In genomic region chr20:55978550-55978949, GRCh38 we compare ENCODE assay signal across 19 cellular contexts. TPM values are rescaled to one million over a fixed set of nuclear protein-coding genes. Genes with fewer than 3 reads are reported as not detected.
DNase-seq lines count a peak whose midpoint lies in the region; ATAC-seq, FAIRE-seq and TF ChIP-seq lines count a peak whose summit lies in the region.
"Had no signal": no experiment of that assay in that cellular context is flagged by ENCODE, and none has a peak within 500 bp of the region (broad histone marks: within the 10 kb centered on the region; RNA-seq: fewer than 3 reads in every experiment).

No MANE protein-coding gene starts in this region.

- ATAC-seq in omental fat pad (ENCODE audit: low FRiP score) (peak; percentile 13), GM18861 (IDR thresholded peaks at IDR 0.05; ENCODE audit: unreplicated experiment) (no peak)
- ATAC-seq: A549, HepG2 had no signal

- TF ChIP-seq POLR2A in thyroid gland (IDR thresholded peaks at IDR 0.05): no peak

- 34 to 53% methylated on average over 2 of the region's 2 CpGs for WGBS in thyroid gland, 2 donors

- peak; percentile 95 for FAIRE-seq in HTR-8/SVneo (lab: Jason Lieb, UNC)
- FAIRE-seq: A549, D721Med, G401.6, GM12891, H1, HepG2 had no signal

- no peaks in the 10 kb centered on the region for H3K36me3 ChIP-seq in thyroid gland

- no peaks in the 10 kb centered on the region for H3K27me3 ChIP-seq in thyroid gland

- no peak overlapping the region for H3K4me3 ChIP-seq in thyroid gland (replicated peaks in 1 of 3)
- H3K4me3 ChIP-seq: A549 had no signal

- H3K4me1 ChIP-seq in thyroid gland: peaks cover 23 to 49% of the 10 kb centered on the region in 2 donors
- H3K4me1 ChIP-seq: A549, Caco-2 had no signal

- TF ChIP-seq CTCF in VCaP (conservative IDR thresholded peaks at IDR 0.05) (no peak), omental fat pad (IDR thresholded peaks at IDR 0.05) (no peak), thyroid gland (IDR thresholded peaks at IDR 0.05) (no peak)

- DNase-seq in HTR-8/SVneo (ENCODE audit: insufficient read length, low spot score) (no peak), omental fat pad (ENCODE audit: low spot score) (no peak), thyroid gland (no peak), iPS-NIHi7 (ENCODE audit: extremely low spot score) (no peak), NCI-H2029 treated with DMSO at 0.1 percent for 48 hours (lab: John Stamatoyannopoulos, UW) (no peak)
- DNase-seq: AML-193; Caco-2; CD4-positive, alpha-beta T cell; H9 had no signal

- H3K9me3 ChIP-seq in thyroid gland: no peaks in the 10 kb centered on the region
- H3K9me3 ChIP-seq: Caco-2 had no signal

- H3K27ac ChIP-seq in VCaP (peak overlapping the region; percentile 52), thyroid gland (peak overlapping the region; percentile 31 to 63 (median 36))
- H3K27ac ChIP-seq: 22Rv1, A549, C4-2B had no signal

- intact Hi-C loops in thyroid gland (cut with DNase I): no loop called here

RNA-seq across cellular contexts. Expression of gene CBLN4, which starts 26.8 kb away (rescaled TPM):
- total RNA-seq in omental fat pad (1 to 10 TPM in 1 of 4 donors, under 1 TPM in 2, not detected in 1; 0.13 to 1.0 (median 0.32) TPM), thyroid gland (under 1 TPM in 1 of 4 donors, not detected in 3; 0.63 TPM)
- total RNA-seq: Caco-2; CD4-positive, alpha-beta T cell; H9; HepG2 had no signal
